ENCODE assay signal across 9 cellular contexts in genomic region chr1:167533851-167534300, GRCh38. TPM values are rescaled to one million over a fixed set of nuclear protein-coding genes. Genes with fewer than 3 reads are reported as not detected.
DNase-seq lines count a peak whose midpoint lies in the region; ATAC-seq and TF ChIP-seq lines count a peak whose summit lies in the region.
"Had no signal": no experiment of that assay in that cellular context is flagged by ENCODE, and none has a peak within 500 bp of the region (broad histone marks: within the 10 kb centered on the region; RNA-seq: fewer than 3 reads in every experiment).

No MANE protein-coding gene starts in this region.

- peaks cover 0 to 15% (median 0%) of the 10 kb centered on the region in 3 donors for H3K4me1 ChIP-seq in gastroesophageal sphincter

- DNase-seq in AG09309 (ENCODE audit: low read depth) = no peak
- peak; percentile 63 for DNase-seq in GM19238 (ENCODE audit: insufficient read length, low spot score)
- peak; percentile 57 for DNase-seq in LoVo (ENCODE audit: low spot score)
- peak; percentile 52 to 69 for DNase-seq in SHP77 (lab: John Stamatoyannopoulos, UW)
- peak; percentile 85 for DNase-seq in activated effector memory CD4-positive, alpha-beta T cell treated with anti-CD3 and anti-CD28 coated beads, Interleukin-2, amount 50 U/mL, for 16 hours
- DNase-seq in omental fat pad (ENCODE audit: low spot score) = no peak

- TF ChIP-seq CTCF in AG09309 (IDR thresholded peaks at IDR 0.05; ENCODE audit: control insufficient read depth, insufficient read depth, low read depth, low read length, missing control alignments) = peak; percentile 89
- peak; percentile 70 to 88 (median 77) for TF ChIP-seq CTCF in gastroesophageal sphincter (IDR thresholded peaks at IDR 0.05)
- TF ChIP-seq CTCF in omental fat pad (IDR thresholded peaks at IDR 0.05) = peak in 1 of 3 donors; percentile 20

- H3K4me3 ChIP-seq in AG09309 (ENCODE audit: control insufficient read depth, low read depth, low read length) (no peak overlapping the region), gastroesophageal sphincter (no peak overlapping the region)
- H3K4me3 ChIP-seq: skin epidermis had no signal

- H3K27ac ChIP-seq in gastroesophageal sphincter = no peak overlapping the region
- H3K27ac ChIP-seq: skin epidermis had no signal

- TF ChIP-seq EP300 in gastroesophageal sphincter (IDR thresholded peaks at IDR 0.05) = no peak

- no peaks in the 10 kb centered on the region for H3K9me3 ChIP-seq in gastroesophageal sphincter

- no peak for TF ChIP-seq POLR2A in gastroesophageal sphincter (IDR thresholded peaks at IDR 0.05)

- ATAC-seq in gastroesophageal sphincter (peak; percentile 68), omental fat pad (ENCODE audit: low FRiP score) (peak; percentile 82), GM18517 (IDR thresholded peaks at IDR 0.05; ENCODE audit: unreplicated experiment) (no peak)

- no peaks in the 10 kb centered on the region for H3K36me3 ChIP-seq in gastroesophageal sphincter

- WGBS in gastroesophageal sphincter (ENCODE audit: low coverage in 1 of 2), 2 donors = 10 to 12% methylated on average over 2 to 3 of the region's 8 CpGs

- no peaks in the 10 kb centered on the region for H3K27me3 ChIP-seq in gastroesophageal sphincter

RNA-seq across cellular contexts. Expression of gene CD247, which starts 15.5 kb away (rescaled TPM):
- total RNA-seq in gastroesophageal sphincter = 1 to 10 TPM in 1 of 4 donors, under 1 TPM in 2, not detected in 1; 0.31 to 1.3 (median 0.45) TPM
- total RNA-seq in omental fat pad = 1 to 10 TPM; 2.0 to 4.7 (median 2.6) TPM

RNA-seq across cellular contexts. Expression of gene CREG1, which starts 19.7 kb away (rescaled TPM):
- 100 to 1,000 TPM; 110 to 247 (median 187) TPM for total RNA-seq in gastroesophageal sphincter
- total RNA-seq in omental fat pad = 100 to 1,000 TPM; 247 to 294 (median 285) TPM

Comparison
In these comparisons a context has a peak if more than half of its experiments do, and no peak if none do; other contexts are left out.
1. DNase-seq: peak in GM19238 (single experiment), LoVo (single experiment), SHP77 (2 of 2) and activated effector memory CD4-positive, alpha-beta T cell treated with anti-CD3 and anti-CD28 coated beads, Interleukin-2, amount 50 U/mL, for 16 hours (single experiment); none in AG09309 (single experiment) and omental fat pad (single experiment).